ENCODE assay signal across 11 cellular contexts in the genomic region with DNA sequence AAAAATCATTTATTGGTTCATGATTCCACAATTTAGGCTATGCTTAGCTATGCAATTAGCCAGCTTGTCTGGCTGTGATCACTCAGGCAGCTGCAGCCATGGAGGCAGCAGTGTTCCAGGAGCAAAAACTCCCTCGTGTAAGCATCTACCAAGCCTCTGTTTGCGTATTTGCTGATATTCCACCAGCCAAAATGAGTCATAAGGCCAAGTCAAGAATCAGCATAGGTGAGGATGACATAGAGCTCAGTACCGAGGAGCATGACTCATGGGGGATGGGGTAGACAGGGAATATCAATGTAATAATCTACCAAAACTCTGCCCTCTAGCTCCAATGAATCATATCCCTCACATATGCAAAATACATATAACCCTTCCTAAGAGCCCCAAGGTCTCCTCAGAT.
DNase-seq lines count a peak whose midpoint lies in the region; ATAC-seq and TF ChIP-seq lines count a peak whose summit lies in the region.
"Had no signal": no experiment of that assay in that cellular context is flagged by ENCODE, and none has a peak within 500 bp of the region (broad histone marks: within the 10 kb centered on the region; RNA-seq: fewer than 3 reads in every experiment).

No MANE protein-coding gene starts in this region.

- TF ChIP-seq CTCF in cardiac fibroblast (IDR thresholded peaks at IDR 0.05; ENCODE audit: low read depth, low read length) (no peak), natural killer cell (IDR thresholded peaks at IDR 0.05) (no peak)

- no peak overlapping the region for H3K4me3 Mint-ChIP-seq in natural killer cell
- H3K4me3 Mint-ChIP-seq: naive B cell had no signal

- ATAC-seq in natural killer cell, result no peak
- ATAC-seq in HG02884 (IDR thresholded peaks at IDR 0.05; ENCODE audit: unreplicated experiment), result no peak

- H3K36me3 Mint-ChIP-seq in natural killer cell, result no peaks in the 10 kb centered on the region

- DNase-seq in SIG-M5 treated with dmso at 0.1 percent for 504 hours (lab: John Stamatoyannopoulos, UW; ENCODE audit: unreplicated experiment) (peak; percentile 37), SIG-M5 (lab: John Stamatoyannopoulos, UW) (no peak), HPDE6-E6E7 (ENCODE audit: extremely low spot score) (peak; percentile 87), cardiac fibroblast (ENCODE audit: low read depth in 2 of 2) (peak; percentile 28 to 86), non-pigmented ciliary epithelial cell (ENCODE audit: low read depth) (peak; percentile 90), ecto neural progenitor cell (ENCODE audit: low spot score) (no peak), natural killer cell (no peak)
- DNase-seq: naive B cell, NCI-H526, T-helper 1 cell had no signal

- peaks cover 0 to 10% of the 10 kb centered on the region in 2 donors for H3K4me1 Mint-ChIP-seq in natural killer cell

- no peaks in the 10 kb centered on the region for H3K9me3 Mint-ChIP-seq in natural killer cell

- H3K4me3 ChIP-seq in cardiac fibroblast (replicated peaks in 1 of 2; ENCODE audit: low read depth in 2 of 2, low read length in 2 of 2), result no peak overlapping the region

- intact Hi-C loops in natural killer cell (cut with micrococcal nuclease), result no loop called here

- no peaks in the 10 kb centered on the region for H3K27me3 Mint-ChIP-seq in natural killer cell (ENCODE audit: low read depth in 2 of 2)
- H3K27me3 Mint-ChIP-seq: naive B cell had no signal

- H3K27ac Mint-ChIP-seq in natural killer cell, result no peak overlapping the region

Comparison
In these comparisons a context has a peak if more than half of its experiments do, and no peak if none do; other contexts are left out.
1. DNase-seq: peak in SIG-M5 treated with dmso at 0.1 percent for 504 hours (single experiment), HPDE6-E6E7 (single experiment), cardiac fibroblast (2 of 2) and non-pigmented ciliary epithelial cell (single experiment); none in SIG-M5 (single experiment), ecto neural progenitor cell (single experiment) and natural killer cell (single experiment).